In the genomic region with DNA sequence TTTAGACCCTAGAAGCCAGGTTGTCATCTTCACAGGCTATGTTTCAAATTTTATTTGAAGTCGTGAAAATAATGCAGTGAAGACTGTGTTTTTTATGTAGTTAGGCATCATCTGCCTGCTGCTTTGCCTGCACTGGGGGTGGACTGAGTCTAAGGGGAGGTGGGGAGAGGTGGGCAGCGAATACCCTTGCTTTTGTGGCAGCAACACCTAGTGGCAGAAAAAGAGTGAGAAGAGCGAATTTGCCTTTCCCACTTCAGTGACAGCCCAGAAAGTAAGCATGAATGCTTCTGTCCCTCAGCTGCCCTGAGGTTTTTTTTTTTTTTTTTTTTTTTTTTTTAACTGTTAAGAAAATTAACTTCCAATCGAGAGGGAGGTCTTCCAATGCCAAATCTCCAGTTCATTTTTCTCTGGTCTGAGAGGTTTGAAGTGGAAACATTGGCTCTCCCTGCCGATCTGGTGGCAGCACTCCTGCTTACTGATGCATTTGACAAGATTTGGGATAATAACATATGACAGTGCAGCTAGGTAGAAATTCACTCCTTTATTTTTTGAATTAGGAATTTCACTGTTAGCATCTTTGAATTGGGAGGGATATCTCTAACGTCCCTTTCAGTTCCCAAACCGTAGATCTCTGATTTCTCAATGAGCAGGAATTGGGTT, we compare ENCODE assay signal across 18 cellular contexts.
DNase-seq lines count a peak whose midpoint lies in the region; ATAC-seq, FAIRE-seq and TF ChIP-seq lines count a peak whose summit lies in the region.
"Had no signal": no experiment of that assay in that cellular context is flagged by ENCODE, and none has a peak within 500 bp of the region (broad histone marks: within the 10 kb centered on the region; RNA-seq: fewer than 3 reads in every experiment).

No MANE protein-coding gene starts in this region.

- H3K79me2 ChIP-seq in MM.1S (ENCODE audit: low read length) (no peaks in the 10 kb centered on the region), GM12878 (ENCODE audit: control insufficient read depth, insufficient read depth, low read length) (no peaks in the 10 kb centered on the region)

- DNase-seq in GM12864 (ENCODE audit: low read depth) = no peak
- DNase-seq in MM.1S = no peak
- DNase-seq in GM12878 (ENCODE audit: low read depth, low spot score) = no peak
- DNase-seq in activated CD4-positive, alpha-beta T cell treated with anti-CD3 and anti-CD28 coated beads for 4 hours = no peak
- DNase-seq: activated CD8-positive, alpha-beta memory T cell treated with anti-CD3 and anti-CD28 coated beads, Interleukin-2, amount 10 ng/mL, durations not matched to agents 7 days and 5 days; activated naive CD8-positive, alpha-beta T cell treated with anti-CD3 and anti-CD28 coated beads for 36 hours; lower lobe of right lung; NCI-H1092; stimulated activated naive CD8-positive, alpha-beta T cell treated with anti-CD3 and anti-CD28 coated beads, Interleukin-15, amount 100 ng/mL, for 72 hours had no signal

- BruUV-seq in GM12878 (replicated peaks; lab: Mats Ljungman, UMichigan) = no TSS peak

- H3K9ac ChIP-seq in MM.1S (ENCODE audit: low read length) (no peak overlapping the region), GM12878 (ENCODE audit: control insufficient read depth, insufficient read depth, low read length) (no peak overlapping the region)

- peaks cover 15% of the 10 kb centered on the region for H3K36me3 Mint-ChIP-seq in nephron (ENCODE audit: low read depth)

- FAIRE-seq in GM12878 (lab: Jason Lieb, UNC) = no peak
- FAIRE-seq: colon, G401.6 had no signal

- TF ChIP-seq CTCF in GM12864 (IDR thresholded peaks at IDR 0.05; ENCODE audit: low read depth, low read length, missing control alignments) (peak; percentile 31), MM.1S (IDR thresholded peaks at IDR 0.05; ENCODE audit: low read length) (0 out of 2 replicates have a peak, but pooled peaks have one; percentile 3), GM12878 (IDR thresholded peaks at IDR 0.05 in 2 of 3, conservative IDR thresholded peaks at IDR 0.05 in 1 of 3; ENCODE audit: control insufficient read depth in 2 of 3, extremely low read depth in 1 of 3, insufficient read depth in 1 of 3, low read depth in 3 of 3, low read length in 3 of 3) (0 out of 6 replicates have a peak, but pooled peaks of 2 of the 3 experiments have one; percentile 4 to 7), nephron (IDR thresholded peaks at IDR 0.05; ENCODE audit: unreplicated experiment in 3 of 3) (no peak)

- peak overlapping the region; percentile 12 to 64 (median 42) for H3K27ac Mint-ChIP-seq in nephron
- H3K27ac Mint-ChIP-seq: activated CD8-positive, alpha-beta memory T cell treated with anti-CD3 and anti-CD28 coated beads, Interleukin-2, amount 10 ng/mL, durations not matched to agents 7 days and 5 days; activated naive CD8-positive, alpha-beta T cell treated with anti-CD3 and anti-CD28 coated beads for 36 hours; stimulated activated naive CD8-positive, alpha-beta T cell treated with anti-CD3 and anti-CD28 coated beads, Interleukin-15, amount 100 ng/mL, for 72 hours had no signal

- H3K27ac ChIP-seq in MM.1S (ENCODE audit: low read length) = no peak overlapping the region
- no peak overlapping the region for H3K27ac ChIP-seq in GM12878 (ENCODE audit: control insufficient read depth, insufficient read depth)
- H3K27ac ChIP-seq: C4-2B, lower lobe of right lung, SJCRH30 had no signal

- H3K9me2 ChIP-seq in MM.1S (replicated peaks; ENCODE audit: insufficient read depth, low read length) = no peaks in the 10 kb centered on the region

- H3K4me3 Mint-ChIP-seq in nephron = no peak overlapping the region
- H3K4me3 Mint-ChIP-seq: activated CD8-positive, alpha-beta memory T cell treated with anti-CD3 and anti-CD28 coated beads, Interleukin-2, amount 10 ng/mL, durations not matched to agents 7 days and 5 days; activated naive CD8-positive, alpha-beta T cell treated with anti-CD3 and anti-CD28 coated beads for 36 hours; neural crest cell; stimulated activated naive CD8-positive, alpha-beta T cell treated with anti-CD3 and anti-CD28 coated beads, Interleukin-15, amount 100 ng/mL, for 72 hours had no signal

- H3K4me1 ChIP-seq in MM.1S (ENCODE audit: low read length) = no peaks in the 10 kb centered on the region
- no peaks in the 10 kb centered on the region for H3K4me1 ChIP-seq in GM12878 (ENCODE audit: control insufficient read depth, insufficient read depth, low read length)

- in situ Hi-C loops in GM12878 (cut with MboI) = no loop called here

- H3K27me3 ChIP-seq in MM.1S (replicated peaks; ENCODE audit: insufficient read depth, low read length) = no peaks in the 10 kb centered on the region
- no peaks in the 10 kb centered on the region for H3K27me3 ChIP-seq in GM12878 (replicated peaks in 1 of 2; ENCODE audit: control insufficient read depth in 2 of 2, insufficient read depth in 2 of 2, low read length in 1 of 2)
- H3K27me3 ChIP-seq: SJCRH30 had no signal

- SMC1A ChIA-PET in GM12878 (lab: Charles Lee; ENCODE audit: uncharacterized antibody, unreplicated experiment) = no interaction called here

- H3K9me3 ChIP-seq in MM.1S (replicated peaks; ENCODE audit: insufficient read depth, low read length) = no peaks in the 10 kb centered on the region
- H3K9me3 ChIP-seq in GM12878 (replicated peaks; ENCODE audit: control insufficient read depth, insufficient read depth, low read length) = no peaks in the 10 kb centered on the region
- H3K9me3 ChIP-seq: lower lobe of right lung, SJCRH30 had no signal

- peaks cover 10% of the 10 kb centered on the region for H3K27me3 Mint-ChIP-seq in nephron (ENCODE audit: low read depth)
- H3K27me3 Mint-ChIP-seq: activated CD8-positive, alpha-beta memory T cell treated with anti-CD3 and anti-CD28 coated beads, Interleukin-2, amount 10 ng/mL, durations not matched to agents 7 days and 5 days; activated naive CD8-positive, alpha-beta T cell treated with anti-CD3 and anti-CD28 coated beads for 36 hours; stimulated activated naive CD8-positive, alpha-beta T cell treated with anti-CD3 and anti-CD28 coated beads, Interleukin-15, amount 100 ng/mL, for 72 hours had no signal

- POLR2A ChIA-PET in GM12878 (lab: Charles Lee) = no interaction called here

- no peak overlapping the region for H3K4me3 ChIP-seq in GM12864 (ENCODE audit: low read depth, low read length)
- no peak overlapping the region for H3K4me3 ChIP-seq in MM.1S (ENCODE audit: low read length)
- no peak overlapping the region for H3K4me3 ChIP-seq in GM12878
- H3K4me3 ChIP-seq: lower lobe of right lung, SJCRH30 had no signal

- H3K4me2 ChIP-seq in MM.1S (ENCODE audit: low read depth, low read length) (no peak overlapping the region), GM12878 (ENCODE audit: control insufficient read depth, insufficient read depth) (no peak overlapping the region)

- H4K20me1 ChIP-seq in MM.1S (ENCODE audit: insufficient read depth, low read length) = no peaks in the 10 kb centered on the region
- no peaks in the 10 kb centered on the region for H4K20me1 ChIP-seq in GM12878 (ENCODE audit: control insufficient read depth, insufficient read depth)

- no peaks in the 10 kb centered on the region for H3F3A ChIP-seq in MM.1S (ENCODE audit: insufficient read depth, low read length)

- ATAC-seq in GM12878 (no peak), HG03139 (IDR thresholded peaks at IDR 0.05; ENCODE audit: unreplicated experiment) (no peak), GM21619 (IDR thresholded peaks at IDR 0.05; ENCODE audit: unreplicated experiment) (no peak), GM21526 (IDR thresholded peaks at IDR 0.05; ENCODE audit: low FRiP score, unreplicated experiment) (no peak)
- ATAC-seq: activated CD8-positive, alpha-beta memory T cell treated with anti-CD3 and anti-CD28 coated beads, Interleukin-2, amount 10 ng/mL, durations not matched to agents 7 days and 5 days; lower lobe of right lung; stimulated activated naive CD8-positive, alpha-beta T cell treated with anti-CD3 and anti-CD28 coated beads, Interleukin-15, amount 100 ng/mL, for 72 hours had no signal

- H3K4me1 Mint-ChIP-seq in nephron = peaks cover 20% of the 10 kb centered on the region
- H3K4me1 Mint-ChIP-seq: activated naive CD8-positive, alpha-beta T cell treated with anti-CD3 and anti-CD28 coated beads for 36 hours had no signal

- H2AFZ ChIP-seq in MM.1S (ENCODE audit: low read length) = no peak overlapping the region
- no peak overlapping the region for H2AFZ ChIP-seq in GM12878 (ENCODE audit: control insufficient read depth, low read depth, low read length)

- TF ChIP-seq EP300 in GM12878 (IDR thresholded peaks at IDR 0.05; ENCODE audit: borderline replicate concordance in 1 of 2, control insufficient read depth in 1 of 2, low read depth in 2 of 2, low read length in 2 of 2) = no peak

- RAD21 ChIA-PET in GM12878 (lab: Charles Lee; ENCODE audit: unreplicated experiment) = interaction anchor here (0.9 kb wide), 1 partner anchor 12 kb away, joined by 4 read pairs; no protein-coding TSS in a partner anchor

- no peak for TF ChIP-seq RAD21 in GM12878 (IDR thresholded peaks at IDR 0.05; ENCODE audit: insufficient read depth, low read depth, low read length)

- TF ChIP-seq POLR2A in GM12878 (IDR thresholded peaks at IDR 0.05; ENCODE audit: low read depth, low read length) = no peak

- 48% methylated on average over 7 of the region's 7 CpGs for WGBS in GM12878 (ENCODE audit: insufficient coverage, insufficient replicate concordance, low lambda C conversion rate, missing lambda C conversion rate)

- H3K9me3 Mint-ChIP-seq in nephron = no peaks in the 10 kb centered on the region
- H3K9me3 Mint-ChIP-seq: activated naive CD8-positive, alpha-beta T cell treated with anti-CD3 and anti-CD28 coated beads for 36 hours; neural crest cell; stimulated activated naive CD8-positive, alpha-beta T cell treated with anti-CD3 and anti-CD28 coated beads, Interleukin-15, amount 100 ng/mL, for 72 hours had no signal

- H3K36me3 ChIP-seq in MM.1S (replicated peaks; ENCODE audit: insufficient read depth, low read length) = no peaks in the 10 kb centered on the region
- H3K36me3 ChIP-seq in GM12878 (ENCODE audit: control insufficient read depth in 2 of 2, insufficient read depth in 2 of 2, low read length in 1 of 2) = no peaks in the 10 kb centered on the region
- H3K36me3 ChIP-seq: lower lobe of right lung, SJCRH30 had no signal

- CTCF ChIA-PET in GM12878 (lab: Yijun Ruan, JAX) = interaction anchor here (0.7 to 1.5 kb wide), 6 partner anchors 8 to 583 kb away, joined by 3 to 4 read pairs (median 3); no protein-coding TSS in a partner anchor

- intact Hi-C loops in GM12878 (cut with micrococcal nuclease; ENCODE audit: unreplicated experiment) = no loop called here

Comparison
In these comparisons a context has a peak if more than half of its experiments do, and no peak if none do; other contexts are left out.
1. CTCF ChIP-seq: peak in GM12864 (single experiment), MM.1S (single experiment) and GM12878 (2 of 3); none in nephron (0 of 3).